ENCODE assay signal across 1 cellular context in genomic region chr7:82270909-82271308, GRCh38.
TF ChIP-seq lines count a peak whose summit lies in the region.

No MANE protein-coding gene starts in this region.

TF ChIP-seq in GM12878, 131 proteins besides CTCF, POLR2A, EP300 and RAD21 (continued from another document):
- TF ChIP-seq, protein P1, sequence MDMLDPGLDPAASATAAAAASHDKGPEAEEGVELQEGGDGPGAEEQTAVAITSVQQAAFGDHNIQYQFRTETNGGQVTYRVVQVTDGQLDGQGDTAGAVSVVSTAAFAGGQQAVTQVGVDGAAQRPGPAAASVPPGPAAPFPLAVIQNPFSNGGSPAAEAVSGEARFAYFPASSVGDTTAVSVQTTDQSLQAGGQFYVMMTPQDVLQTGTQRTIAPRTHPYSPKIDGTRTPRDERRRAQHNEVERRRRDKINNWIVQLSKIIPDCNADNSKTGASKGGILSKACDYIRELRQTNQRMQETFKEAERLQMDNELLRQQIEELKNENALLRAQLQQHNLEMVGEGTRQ (IDR thresholded peaks at IDR 0.05; ENCODE audit: borderline replicate concordance, low read depth, low read length): no peak
- TF ChIP-seq STAT1 (conservative IDR thresholded peaks at IDR 0.05) (no peak), CREB1 (IDR thresholded peaks at IDR 0.05; ENCODE audit: low read depth) (no peak), SMAD5 (IDR thresholded peaks at IDR 0.05; ENCODE audit: low read depth) (no peak), SUPT20H (IDR thresholded peaks at IDR 0.05; ENCODE audit: borderline replicate concordance, control insufficient read depth, low read depth, low read length) (no peak), MXI1 (IDR thresholded peaks at IDR 0.05; ENCODE audit: low read depth, low read length) (no peak), WRNIP1 (IDR thresholded peaks at IDR 0.05; ENCODE audit: borderline replicate concordance, low read depth, low read length) (no peak)
- TF ChIP-seq, protein P2, sequence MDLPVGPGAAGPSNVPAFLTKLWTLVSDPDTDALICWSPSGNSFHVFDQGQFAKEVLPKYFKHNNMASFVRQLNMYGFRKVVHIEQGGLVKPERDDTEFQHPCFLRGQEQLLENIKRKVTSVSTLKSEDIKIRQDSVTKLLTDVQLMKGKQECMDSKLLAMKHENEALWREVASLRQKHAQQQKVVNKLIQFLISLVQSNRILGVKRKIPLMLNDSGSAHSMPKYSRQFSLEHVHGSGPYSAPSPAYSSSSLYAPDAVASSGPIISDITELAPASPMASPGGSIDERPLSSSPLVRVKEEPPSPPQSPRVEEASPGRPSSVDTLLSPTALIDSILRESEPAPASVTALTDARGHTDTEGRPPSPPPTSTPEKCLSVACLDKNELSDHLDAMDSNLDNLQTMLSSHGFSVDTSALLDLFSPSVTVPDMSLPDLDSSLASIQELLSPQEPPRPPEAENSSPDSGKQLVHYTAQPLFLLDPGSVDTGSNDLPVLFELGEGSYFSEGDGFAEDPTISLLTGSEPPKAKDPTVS (IDR thresholded peaks at IDR 0.05; ENCODE audit: low read depth, low read length): no peak
TF ChIP-seq in GM12878: peak in this region for 0.
